ENCODE assay signal across 1 cellular context in the genomic region with DNA sequence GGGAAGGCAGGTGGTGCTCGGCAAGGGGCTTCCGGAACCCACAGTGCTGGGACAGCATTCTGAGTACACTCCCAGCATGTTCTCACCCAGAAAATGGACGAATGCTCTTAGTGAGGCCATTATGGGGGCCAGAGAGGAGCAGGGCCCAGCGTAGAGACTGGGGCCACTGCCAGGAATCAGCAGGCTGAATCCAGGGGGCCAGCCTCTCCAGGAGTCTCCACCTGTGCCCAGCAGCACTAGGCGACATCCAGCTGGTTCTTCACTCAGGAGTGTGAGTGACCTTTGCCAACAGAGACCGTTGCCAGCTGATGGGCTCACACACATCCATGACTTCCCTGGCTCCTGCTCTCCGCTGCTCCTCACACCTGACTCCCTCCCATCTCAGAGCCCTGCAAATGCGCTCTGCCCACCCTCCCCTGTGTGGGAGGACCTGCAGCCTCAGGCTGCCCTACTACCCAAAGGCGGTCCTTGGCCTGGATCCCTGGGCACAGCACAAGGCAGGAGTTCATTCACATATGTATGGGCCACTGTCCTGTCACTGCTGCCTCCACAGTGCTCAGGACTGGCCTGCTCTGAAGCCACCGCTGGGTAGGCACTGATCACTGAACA.
A peak's percentile ranks its signal among the peaks of the same experiment; 100 is the strongest.
TF ChIP-seq lines count a peak whose summit lies in the region.

No MANE protein-coding gene starts in this region.

TF ChIP-seq in HepG2, 621 proteins besides CTCF, POLR2A, EP300 and RAD21:
- TF ChIP-seq HNRNPL (IDR thresholded peaks at IDR 0.05; ENCODE audit: low read depth, low read length) (0 out of 2 replicates have a peak, but pooled peaks have one; percentile 39), ZNF775 (CRISPR knock-in tag; IDR thresholded peaks at IDR 0.05; ENCODE audit: borderline replicate concordance) (no peak)
